ENCODE assay signal across 24 cellular contexts in the genomic region with DNA sequence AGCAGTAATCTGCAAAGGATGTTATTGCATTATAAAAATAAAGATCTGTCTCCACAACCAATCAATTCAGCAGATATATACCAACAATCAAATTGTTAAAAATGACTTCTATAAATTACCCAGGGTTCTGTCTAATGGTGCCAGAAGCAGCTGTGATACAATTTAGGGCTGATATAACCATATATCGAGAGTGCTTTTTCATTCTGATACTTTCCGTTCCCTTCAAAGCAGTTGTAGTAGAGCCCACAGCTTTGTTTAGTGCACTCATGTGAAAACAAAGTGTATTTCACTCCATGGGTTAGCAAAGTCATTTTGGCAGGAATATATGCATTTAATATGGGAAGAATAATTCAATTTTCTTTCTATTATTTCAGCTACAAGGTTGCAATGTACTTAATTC.
A peak's percentile ranks its signal among the peaks of the same experiment; 100 is the strongest.
DNase-seq lines count a peak whose midpoint lies in the region; ATAC-seq, FAIRE-seq and TF ChIP-seq lines count a peak whose summit lies in the region.
"Had no signal": no experiment of that assay in that cellular context is flagged by ENCODE, and none has a peak within 500 bp of the region (broad histone marks: within the 10 kb centered on the region; RNA-seq: fewer than 3 reads in every experiment).

No MANE protein-coding gene starts in this region.

- H3K9ac ChIP-seq in OCI-LY3 (ENCODE audit: low read length): no peak overlapping the region

- H3K9me3 ChIP-seq in OCI-LY3 (ENCODE audit: insufficient read depth, low read length): no peaks in the 10 kb centered on the region
- no peaks in the 10 kb centered on the region for H3K9me3 ChIP-seq in testis
- H3K9me3 ChIP-seq: SJSA1 had no signal

- WGBS in testis, 2 donors: 88 to 92% methylated on average over 2 of the region's 2 CpGs

- peaks cover 39% of the 10 kb centered on the region for H4K20me1 ChIP-seq in OCI-LY3 (ENCODE audit: insufficient read depth, low read length)

- no peak for TF ChIP-seq POLR2A in testis (IDR thresholded peaks at IDR 0.05)

- DNase-seq in GM12865 (ENCODE audit: low read depth): peak; percentile 19
- no peak for DNase-seq in RCC 7860 (ENCODE audit: low spot score)
- DNase-seq in NCI-H1930 (lab: John Stamatoyannopoulos, UW): no peak
- DNase-seq in testis: no peak
- no peak for DNase-seq in stimulated activated CD4-positive, alpha-beta T cell treated with anti-CD3 and anti-CD28 coated beads, Interleukin-4, amount 100 ng/mL, for 24 hours
- DNase-seq: 8988T; CD4-positive, CD25-positive, alpha-beta regulatory T cell; DMS153; DND-41; NCI-H1048; NCI-H1417 treated with DMSO at 0.1 percent for 48 hours; NCI-H1694 treated with DMSO at 0.1 percent for 48 hours; NCI-H2171 treated with DMSO at 0.1 percent for 48 hours; NCI-H345; NCI-H524; NCI-H748 treated with DMSO at 0.1 percent for 48 hours; PC-3; Right ventricle myocardium superior; RPMI8226 had no signal

- H3K79me2 ChIP-seq in OCI-LY3 (ENCODE audit: low read length): no peaks in the 10 kb centered on the region

- H3K4me3 ChIP-seq in GM12865 (ENCODE audit: low read depth, low read length) (no peak overlapping the region), OCI-LY3 (ENCODE audit: low read length) (peak overlapping the region; percentile 18; the same call in 1 of the 2 replicates), testis (no peak overlapping the region)
- H3K4me3 ChIP-seq: SJSA1 had no signal

- H3K4me1 ChIP-seq in OCI-LY3 (ENCODE audit: low read length): peaks cover 20% of the 10 kb centered on the region
- no peaks in the 10 kb centered on the region for H3K4me1 ChIP-seq in testis
- H3K4me1 ChIP-seq: SJSA1 had no signal

- H3K4me2 ChIP-seq in OCI-LY3 (ENCODE audit: low read length): peak overlapping the region; percentile 68

- intact Hi-C loops in testis (cut with DNase I; ENCODE audit: low total_unique reads): no loop called here

- FAIRE-seq in RCC 7860 (lab: Jason Lieb, UNC): no peak

- H2AFZ ChIP-seq in OCI-LY3 (ENCODE audit: low read depth, low read length): no peak overlapping the region

- H3K27ac ChIP-seq in OCI-LY3 (ENCODE audit: low read length): no peak overlapping the region
- no peak overlapping the region for H3K27ac ChIP-seq in testis
- H3K27ac ChIP-seq: SJSA1 had no signal

- no peak for TF ChIP-seq CTCF in GM12865 (IDR thresholded peaks at IDR 0.05; ENCODE audit: insufficient read depth, low read depth, low read length, missing control alignments)
- no peak for TF ChIP-seq CTCF in OCI-LY3 (IDR thresholded peaks at IDR 0.05; ENCODE audit: low read depth, low read length)
- TF ChIP-seq CTCF in testis (IDR thresholded peaks at IDR 0.05): no peak

- peak; percentile 69 for ATAC-seq in GM19351 (IDR thresholded peaks at IDR 0.05; ENCODE audit: unreplicated experiment)
- ATAC-seq in HG02852 (IDR thresholded peaks at IDR 0.05; ENCODE audit: unreplicated experiment): peak; percentile 74
- ATAC-seq: HCT116, PC-3 had no signal

- no peaks in the 10 kb centered on the region for H3K36me3 ChIP-seq in OCI-LY3 (replicated peaks; ENCODE audit: low read depth, low read length)
- no peaks in the 10 kb centered on the region for H3K36me3 ChIP-seq in testis (ENCODE audit: low read depth, missing control alignments)
- H3K36me3 ChIP-seq: SJSA1 had no signal

- H3K27me3 ChIP-seq in OCI-LY3 (ENCODE audit: low read depth, low read length) (peaks cover 68% of the 10 kb centered on the region), testis (no peaks in the 10 kb centered on the region)
